7 cellular contexts compared by ENCODE assay signal in the genomic region with DNA sequence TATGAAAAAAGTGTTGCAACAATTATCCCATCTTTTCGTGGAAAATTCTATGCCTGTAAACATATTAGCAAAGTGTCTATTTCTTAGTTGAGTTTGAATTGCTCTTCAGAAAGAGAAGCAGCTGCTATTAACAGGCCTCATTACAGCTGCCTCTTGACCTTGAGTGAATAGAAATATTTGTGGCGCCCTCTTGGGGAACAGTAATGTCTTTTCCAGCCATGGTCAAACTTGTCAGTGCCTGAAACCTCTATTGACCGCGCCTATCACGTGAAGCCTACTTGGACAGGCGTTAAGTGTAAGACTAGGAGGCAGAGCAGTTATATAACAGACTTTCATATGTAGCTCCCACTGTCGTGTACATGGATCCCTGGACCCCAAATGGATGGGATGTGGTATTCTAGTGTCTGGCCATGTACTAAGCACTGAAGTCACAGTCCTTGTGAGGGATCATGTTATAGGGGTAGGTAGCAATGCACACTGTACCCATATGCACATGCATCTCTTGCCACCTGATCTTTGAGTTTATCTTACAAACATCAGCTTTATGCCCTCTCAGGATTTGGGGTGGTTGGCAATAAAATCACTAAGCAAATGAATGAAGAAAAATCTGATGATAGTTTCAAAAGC.
DNase-seq lines count a peak whose midpoint lies in the region; ATAC-seq and TF ChIP-seq lines count a peak whose summit lies in the region.

No MANE protein-coding gene starts in this region.

- no peaks in the 10 kb centered on the region for H3K27me3 ChIP-seq in heart right ventricle

- no peaks in the 10 kb centered on the region for H3K36me3 ChIP-seq in heart right ventricle

- 19 to 23% methylated on average over 7 of the region's 7 CpGs for WGBS in heart right ventricle, 2 donors

- H3K4me1 ChIP-seq in heart right ventricle, result peaks cover 0 to 11% (median 4%) of the 10 kb centered on the region in 9 donors

- no peak overlapping the region for H3K27ac ChIP-seq in heart right ventricle

- peaks cover 0 to 15% (median 0%) of the 10 kb centered on the region in 11 donors for H3K9me3 ChIP-seq in heart right ventricle

- TF ChIP-seq CTCF in GM12864 (IDR thresholded peaks at IDR 0.05; ENCODE audit: low read depth, low read length, missing control alignments), result peak; percentile 46
- TF ChIP-seq CTCF in LNCaP clone FGC (IDR thresholded peaks at IDR 0.05; ENCODE audit: control insufficient read depth, extremely low read depth, insufficient read depth), result peak; percentile 74
- TF ChIP-seq CTCF in heart right ventricle (IDR thresholded peaks at IDR 0.05), result peak in 7 of 9 donors; percentile 42 to 58 (median 52)

- ATAC-seq in GM21786 (IDR thresholded peaks at IDR 0.05; ENCODE audit: unreplicated experiment) (peak; percentile 69), heart right ventricle (peak; percentile 68 to 93 (median 84))

- intact Hi-C loops in heart right ventricle (cut with DNase I), result loop anchor here in 7 of 10 donors (5.0 to 10.0 kb wide), 5 partner anchors 201 to 309 kb away; a partner anchor contains a TSS

- DNase-seq in GM12864 (ENCODE audit: low read depth) (peak; percentile 24), LNCaP clone FGC (ENCODE audit: low read depth) (peak; percentile 48), SHP77 (lab: John Stamatoyannopoulos, UW) (peak; percentile 68 to 82), heart right ventricle (peak in 1 of 2 donors; percentile 61), superior temporal gyrus (ENCODE audit: extremely low spot score) (peak; percentile 78), HuH-7.5 (ENCODE audit: low spot score) (no peak)

- H3K4me3 ChIP-seq in GM12864 (ENCODE audit: low read depth, low read length), result no peak overlapping the region
- no peak overlapping the region for H3K4me3 ChIP-seq in LNCaP clone FGC (ENCODE audit: low read depth, low read length)
- no peak overlapping the region for H3K4me3 ChIP-seq in heart right ventricle
